ENCODE assay signal across 1 cellular context in the genomic region with DNA sequence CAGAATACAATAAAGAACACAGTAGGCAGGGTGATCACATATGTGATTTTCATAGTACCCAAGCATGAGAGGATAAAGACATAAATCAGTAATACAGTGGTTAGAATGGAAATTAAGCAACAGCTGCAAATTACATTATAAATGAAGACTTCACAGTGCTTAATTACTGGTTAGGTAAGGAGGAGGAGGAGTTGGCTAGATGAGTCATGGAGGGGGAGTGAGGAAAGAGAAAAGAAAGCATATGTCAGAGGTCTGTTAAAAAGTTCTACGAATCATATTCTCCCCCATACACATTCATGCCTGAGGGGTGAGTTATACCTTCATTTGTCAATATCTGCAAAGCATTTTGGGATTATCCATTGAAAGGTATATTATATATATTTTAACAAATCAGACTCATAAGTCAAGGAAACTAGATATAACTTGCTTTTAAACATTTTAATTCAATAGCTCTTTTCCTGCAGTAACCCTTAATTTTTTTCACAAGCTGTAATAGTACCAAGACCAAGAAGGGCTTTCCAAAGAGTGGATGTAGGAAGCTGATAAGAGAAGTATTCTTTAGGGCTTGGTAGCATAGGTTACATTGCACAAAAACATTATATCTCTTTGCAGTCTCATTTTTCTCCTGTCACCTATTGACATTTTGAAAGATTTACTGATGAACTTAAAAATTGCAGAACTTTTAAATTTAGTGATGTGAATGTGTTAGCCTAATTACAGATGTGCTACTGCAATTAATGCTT.
TF ChIP-seq lines count a peak whose summit lies in the region.

No MANE protein-coding gene starts in this region.

TF ChIP-seq in HepG2, 621 proteins besides CTCF, POLR2A, EP300 and RAD21 (continued from another document):
- 0 out of 2 replicates have a peak, but pooled peaks have one; percentile 6 for TF ChIP-seq TOPORS (CRISPR knock-in tag; IDR thresholded peaks at IDR 0.05)
- TF ChIP-seq, protein P1, sequence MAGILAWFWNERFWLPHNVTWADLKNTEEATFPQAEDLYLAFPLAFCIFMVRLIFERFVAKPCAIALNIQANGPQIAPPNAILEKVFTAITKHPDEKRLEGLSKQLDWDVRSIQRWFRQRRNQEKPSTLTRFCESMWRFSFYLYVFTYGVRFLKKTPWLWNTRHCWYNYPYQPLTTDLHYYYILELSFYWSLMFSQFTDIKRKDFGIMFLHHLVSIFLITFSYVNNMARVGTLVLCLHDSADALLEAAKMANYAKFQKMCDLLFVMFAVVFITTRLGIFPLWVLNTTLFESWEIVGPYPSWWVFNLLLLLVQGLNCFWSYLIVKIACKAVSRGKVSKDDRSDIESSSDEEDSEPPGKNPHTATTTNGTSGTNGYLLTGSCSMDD (CRISPR knock-in tag; IDR thresholded peaks at IDR 0.05): no peak
- peak; percentile 2; the same call in 1 of the 2 replicates for TF ChIP-seq RBFOX2 (IDR thresholded peaks at IDR 0.05; ENCODE audit: low read depth, low read length)
- 0 out of 2 replicates have a peak, but pooled peaks have one; percentile 18 for TF ChIP-seq TCF7L2 (IDR thresholded peaks at IDR 0.05; ENCODE audit: low read depth, low read length)
- TF ChIP-seq, protein P2, sequence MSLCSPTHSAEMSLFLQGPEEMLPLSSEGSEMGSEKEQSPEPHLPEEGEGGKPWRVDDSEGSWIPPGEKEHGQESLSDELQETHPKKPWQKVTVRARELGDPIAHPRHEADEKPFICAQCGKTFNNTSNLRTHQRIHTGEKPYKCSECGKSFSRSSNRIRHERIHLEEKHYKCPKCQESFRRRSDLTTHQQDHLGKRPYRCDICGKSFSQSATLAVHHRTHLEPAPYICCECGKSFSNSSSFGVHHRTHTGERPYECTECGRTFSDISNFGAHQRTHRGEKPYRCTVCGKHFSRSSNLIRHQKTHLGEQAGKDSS (CRISPR knock-in tag; IDR thresholded peaks at IDR 0.05; ENCODE audit: borderline replicate concordance, low read depth): no peak
- TF ChIP-seq, protein P3, sequence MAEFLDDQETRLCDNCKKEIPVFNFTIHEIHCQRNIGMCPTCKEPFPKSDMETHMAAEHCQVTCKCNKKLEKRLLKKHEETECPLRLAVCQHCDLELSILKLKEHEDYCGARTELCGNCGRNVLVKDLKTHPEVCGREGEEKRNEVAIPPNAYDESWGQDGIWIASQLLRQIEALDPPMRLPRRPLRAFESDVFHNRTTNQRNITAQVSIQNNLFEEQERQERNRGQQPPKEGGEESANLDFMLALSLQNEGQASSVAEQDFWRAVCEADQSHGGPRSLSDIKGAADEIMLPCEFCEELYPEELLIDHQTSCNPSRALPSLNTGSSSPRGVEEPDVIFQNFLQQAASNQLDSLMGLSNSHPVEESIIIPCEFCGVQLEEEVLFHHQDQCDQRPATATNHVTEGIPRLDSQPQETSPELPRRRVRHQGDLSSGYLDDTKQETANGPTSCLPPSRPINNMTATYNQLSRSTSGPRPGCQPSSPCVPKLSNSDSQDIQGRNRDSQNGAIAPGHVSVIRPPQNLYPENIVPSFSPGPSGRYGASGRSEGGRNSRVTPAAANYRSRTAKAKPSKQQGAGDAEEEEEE (CRISPR knock-in tag; IDR thresholded peaks at IDR 0.05; ENCODE audit: borderline replicate concordance): no peak
- no peak for TF ChIP-seq GTF2F1 (IDR thresholded peaks at IDR 0.05; ENCODE audit: low read length)
- TF ChIP-seq, protein P4, sequence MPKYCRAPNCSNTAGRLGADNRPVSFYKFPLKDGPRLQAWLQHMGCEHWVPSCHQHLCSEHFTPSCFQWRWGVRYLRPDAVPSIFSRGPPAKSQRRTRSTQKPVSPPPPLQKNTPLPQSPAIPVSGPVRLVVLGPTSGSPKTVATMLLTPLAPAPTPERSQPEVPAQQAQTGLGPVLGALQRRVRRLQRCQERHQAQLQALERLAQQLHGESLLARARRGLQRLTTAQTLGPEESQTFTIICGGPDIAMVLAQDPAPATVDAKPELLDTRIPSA (CRISPR knock-in tag; IDR thresholded peaks at IDR 0.05; ENCODE audit: borderline replicate concordance): no peak
- no peak for TF ChIP-seq XBP1 (CRISPR knock-in tag; IDR thresholded peaks at IDR 0.05)
- TF ChIP-seq ZNF10 (CRISPR knock-in tag; IDR thresholded peaks at IDR 0.05; ENCODE audit: borderline replicate concordance, low read depth): no peak
- TF ChIP-seq ZNF790 (CRISPR knock-in tag; IDR thresholded peaks at IDR 0.05; ENCODE audit: borderline replicate concordance): no peak
- TF ChIP-seq, protein P5, sequence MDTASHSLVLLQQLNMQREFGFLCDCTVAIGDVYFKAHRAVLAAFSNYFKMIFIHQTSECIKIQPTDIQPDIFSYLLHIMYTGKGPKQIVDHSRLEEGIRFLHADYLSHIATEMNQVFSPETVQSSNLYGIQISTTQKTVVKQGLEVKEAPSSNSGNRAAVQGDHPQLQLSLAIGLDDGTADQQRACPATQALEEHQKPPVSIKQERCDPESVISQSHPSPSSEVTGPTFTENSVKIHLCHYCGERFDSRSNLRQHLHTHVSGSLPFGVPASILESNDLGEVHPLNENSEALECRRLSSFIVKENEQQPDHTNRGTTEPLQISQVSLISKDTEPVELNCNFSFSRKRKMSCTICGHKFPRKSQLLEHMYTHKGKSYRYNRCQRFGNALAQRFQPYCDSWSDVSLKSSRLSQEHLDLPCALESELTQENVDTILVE (CRISPR knock-in tag; IDR thresholded peaks at IDR 0.05): 0 out of 2 replicates have a peak, but pooled peaks have one; percentile 0
- TF ChIP-seq ZNF766 (CRISPR knock-in tag; IDR thresholded peaks at IDR 0.05; ENCODE audit: borderline replicate concordance): no peak
- no peak for TF ChIP-seq FOXM1 (CRISPR knock-in tag; IDR thresholded peaks at IDR 0.05)
- TF ChIP-seq, protein P6, sequence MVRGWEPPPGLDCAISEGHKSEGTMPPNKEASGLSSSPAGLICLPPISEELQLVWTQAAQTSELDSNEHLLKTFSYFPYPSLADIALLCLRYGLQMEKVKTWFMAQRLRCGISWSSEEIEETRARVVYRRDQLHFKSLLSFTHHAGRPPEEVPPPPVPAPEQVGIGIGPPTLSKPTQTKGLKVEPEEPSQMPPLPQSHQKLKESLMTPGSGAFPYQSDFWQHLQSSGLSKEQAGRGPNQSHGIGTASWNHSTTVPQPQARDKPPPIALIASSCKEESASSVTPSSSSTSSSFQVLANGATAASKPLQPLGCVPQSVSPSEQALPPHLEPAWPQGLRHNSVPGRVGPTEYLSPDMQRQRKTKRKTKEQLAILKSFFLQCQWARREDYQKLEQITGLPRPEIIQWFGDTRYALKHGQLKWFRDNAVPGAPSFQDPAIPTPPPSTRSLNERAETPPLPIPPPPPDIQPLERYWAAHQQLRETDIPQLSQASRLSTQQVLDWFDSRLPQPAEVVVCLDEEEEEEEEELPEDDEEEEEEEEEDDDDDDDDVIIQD (CRISPR knock-in tag; IDR thresholded peaks at IDR 0.05; ENCODE audit: low read depth): peak; percentile 31; the same call in 1 of the 2 replicates
- 0 out of 2 replicates have a peak, but pooled peaks have one; percentile 8 for TF ChIP-seq SP140L (CRISPR knock-in tag; IDR thresholded peaks at IDR 0.05; ENCODE audit: borderline replicate concordance)
- no peak; the same call in 1 of the 2 replicates for TF ChIP-seq ZMYM4 (CRISPR knock-in tag; IDR thresholded peaks at IDR 0.05)
- TF ChIP-seq KAT2B (IDR thresholded peaks at IDR 0.05; ENCODE audit: borderline replicate concordance, low read depth, low read length): no peak
TF ChIP-seq in HepG2: peak in this region for 6.
